Comparison of ENCODE assay signal across 9 cellular contexts in genomic region chr19:44752123-44752815, GRCh38. TPM values are rescaled to one million over a fixed set of nuclear protein-coding genes. Genes with fewer than 3 reads are reported as not detected.
DNase-seq lines count a peak whose midpoint lies in the region; ATAC-seq, FAIRE-seq and TF ChIP-seq lines count a peak whose summit lies in the region.
"Had no signal": no experiment of that assay in that cellular context is flagged by ENCODE, and none has a peak within 500 bp of the region (broad histone marks: within the 10 kb centered on the region; RNA-seq: fewer than 3 reads in every experiment).

No MANE protein-coding gene starts in this region.

- H3K4me1 ChIP-seq in fibroblast of lung (ENCODE audit: control insufficient read depth, extremely low read depth, insufficient read depth, low read length) (peaks cover 48% of the 10 kb centered on the region), skeletal muscle tissue (ENCODE audit: control insufficient read depth in 3 of 3, insufficient read depth in 3 of 3, low read length in 3 of 3) (peaks cover 69 to 72% (median 70%) of the 10 kb centered on the region in 3 donors)

- no peaks in the 10 kb centered on the region for H4K20me1 ChIP-seq in fibroblast of lung (ENCODE audit: control insufficient read depth, extremely low read depth, insufficient read depth, low read length)

- H3K36me3 ChIP-seq in fibroblast of lung (ENCODE audit: control insufficient read depth, insufficient read depth, low read length) (peaks cover 26% of the 10 kb centered on the region), skeletal muscle tissue (ENCODE audit: control insufficient read depth in 3 of 3, insufficient read depth in 3 of 3, low read length in 3 of 3) (peaks cover 17 to 30% (median 21%) of the 10 kb centered on the region in 3 donors)

- DNase-seq in GM12891 (ENCODE audit: insufficient read length, low spot score) = no peak
- DNase-seq in fibroblast of lung (ENCODE audit: low read depth in 2 of 2) = no peak
- DNase-seq in dorsolateral prefrontal cortex = no peak
- DNase-seq in OCI-M2 (lab: John Stamatoyannopoulos, UW; ENCODE audit: unreplicated experiment) = no peak
- no peak for DNase-seq in SIG-M5 treated with dmso at 0.1 percent for 504 hours (lab: John Stamatoyannopoulos, UW; ENCODE audit: unreplicated experiment)

- H3K27me3 Mint-ChIP-seq in T-helper 1 cell treated with Interleukin-12 subunit alpha and Interleukin-12 subunit beta and Interleukin-4 antibody, amounts not matched to agents 30 μg/mL and 1 μg/mL, for 36 hours (ENCODE audit: low read depth) = no peaks in the 10 kb centered on the region

- H3K9ac ChIP-seq in fibroblast of lung (ENCODE audit: insufficient read depth, low read length) (no peak overlapping the region), skeletal muscle tissue (ENCODE audit: low read depth in 1 of 3, low read length in 3 of 3) (peak overlapping the region; percentile 71 to 86 (median 78))

- H3K27ac ChIP-seq in fibroblast of lung (ENCODE audit: insufficient read depth, low read length) (peak overlapping the region; percentile 100), skeletal muscle tissue (ENCODE audit: low read depth, low read length) (peak overlapping the region; percentile 99), dorsolateral prefrontal cortex (peak overlapping the region in 9 of 59 donors; percentile 1 to 86 (median 73))

- H3K27ac Mint-ChIP-seq in T-helper 1 cell treated with Interleukin-12 subunit alpha and Interleukin-12 subunit beta and Interleukin-4 antibody, amounts not matched to agents 30 μg/mL and 1 μg/mL, for 36 hours = peak overlapping the region; percentile 92

- no peaks in the 10 kb centered on the region for H3K9me3 ChIP-seq in fibroblast of lung (ENCODE audit: control insufficient read depth, insufficient read depth, low read depth, low read length)
- no peaks in the 10 kb centered on the region for H3K9me3 ChIP-seq in skeletal muscle tissue (ENCODE audit: control insufficient read depth in 3 of 3, low read length in 3 of 3)

- H3K27me3 ChIP-seq in fibroblast of lung (ENCODE audit: control insufficient read depth, insufficient read depth, low read length) (no peaks in the 10 kb centered on the region), skeletal muscle tissue (ENCODE audit: control insufficient read depth in 3 of 3, insufficient read depth in 3 of 3, low read length in 3 of 3) (no peaks in the 10 kb centered on the region), dorsolateral prefrontal cortex (peaks cover 0 to 2% (median 0%) of the 10 kb centered on the region in 45 donors)

- H3K79me2 ChIP-seq in fibroblast of lung (ENCODE audit: control insufficient read depth, insufficient read depth, low read length) = peaks cover 61% of the 10 kb centered on the region

- H3K4me3 ChIP-seq in fibroblast of lung (replicated peaks in 1 of 4; ENCODE audit: control extremely low read depth in 1 of 4, insufficient read depth in 1 of 4, low read depth in 3 of 4, low read length in 4 of 4) (peak overlapping the region in 3 of 4 experiments; percentile 1 to 91 (median 33)), skeletal muscle tissue (ENCODE audit: low read length in 3 of 3) (peak overlapping the region; percentile 66 to 77 (median 66)), dorsolateral prefrontal cortex (peak overlapping the region in 15 of 59 donors; percentile 1 to 68 (median 43))

- FAIRE-seq in GM12891 (lab: Jason Lieb, UNC) = peak; percentile 56

- H3K4me3 Mint-ChIP-seq in T-helper 1 cell treated with Interleukin-12 subunit alpha and Interleukin-12 subunit beta and Interleukin-4 antibody, amounts not matched to agents 30 μg/mL and 1 μg/mL, for 36 hours = peak overlapping the region; percentile 97

- ATAC-seq in GM21576 (IDR thresholded peaks at IDR 0.05; ENCODE audit: unreplicated experiment) = no peak

- no peaks in the 10 kb centered on the region for H3K9me3 Mint-ChIP-seq in T-helper 1 cell treated with Interleukin-12 subunit alpha and Interleukin-12 subunit beta and Interleukin-4 antibody, amounts not matched to agents 30 μg/mL and 1 μg/mL, for 36 hours

- TF ChIP-seq CTCF in fibroblast of lung (conservative IDR thresholded peaks at IDR 0.05 in 1 of 2, IDR thresholded peaks at IDR 0.05 in 1 of 2; ENCODE audit: low read depth in 1 of 2, low read length in 2 of 2) (no peak), dorsolateral prefrontal cortex (IDR thresholded peaks at IDR 0.05 in 54 of 56, conservative IDR thresholded peaks at IDR 0.05 in 2 of 56; ENCODE audit: low read depth in 1 of 56, partially characterized antibody in 56 of 56) (no peak)

- peaks cover 64% of the 10 kb centered on the region for H3K36me3 Mint-ChIP-seq in T-helper 1 cell treated with Interleukin-12 subunit alpha and Interleukin-12 subunit beta and Interleukin-4 antibody, amounts not matched to agents 30 μg/mL and 1 μg/mL, for 36 hours (ENCODE audit: low read depth)

- no peak overlapping the region for H2AFZ ChIP-seq in fibroblast of lung (ENCODE audit: low read length)

- H3K4me2 ChIP-seq in fibroblast of lung (ENCODE audit: extremely low read depth, insufficient read depth, low read length) = peak overlapping the region; percentile 94

- TF ChIP-seq POLR2A in GM12891 (IDR thresholded peaks at IDR 0.05; ENCODE audit: low read depth, low read length) = no peak

- peaks cover 44% of the 10 kb centered on the region for H3K4me1 Mint-ChIP-seq in T-helper 1 cell treated with Interleukin-12 subunit alpha and Interleukin-12 subunit beta and Interleukin-4 antibody, amounts not matched to agents 30 μg/mL and 1 μg/mL, for 36 hours (ENCODE audit: low read depth)

- intact Hi-C loops in dorsolateral prefrontal cortex (cut with DNase I) = no loop called here

TF ChIP-seq in GM12891, 5 proteins besides CTCF, POLR2A, EP300 and RAD21:
- TF ChIP-seq SPI1 (IDR thresholded peaks at IDR 0.05; ENCODE audit: low read depth, low read length) (no peak), TAF1 (IDR thresholded peaks at IDR 0.05; ENCODE audit: low read depth, low read length) (no peak), POLR2AphosphoS5 (IDR thresholded peaks at IDR 0.05; ENCODE audit: low read depth, low read length) (no peak; the same call in 1 of the 2 replicates), POU2F2 (IDR thresholded peaks at IDR 0.05; ENCODE audit: low read depth, low read length) (no peak), PAX5 (IDR thresholded peaks at IDR 0.05; ENCODE audit: insufficient read depth, low read length, severe bottlenecking) (no peak)

RNA-seq across cellular contexts. Expression of gene BCL3, which starts 3.8 kb away (rescaled TPM):
- 16.1 TPM for polyA plus RNA-seq in GM12891 (2012; ENCODE audit: low read depth, missing spikeins)
- total RNA-seq in fibroblast of lung = 10.8 and 20.6 TPM in 2 replicates
- 6.8 and 10.7 TPM in 2 replicates for polyA plus RNA-seq in fibroblast of lung
- 50.8 and 53.1 TPM in 2 replicates for polyA plus RNA-seq in fibroblast of lung (2012)
- 37.8 and 45.9 TPM in 2 replicates for polyA minus RNA-seq in fibroblast of lung (ENCODE audit: low replicate concordance)
- 3.1 TPM for total RNA-seq in skeletal muscle tissue
- 10 to 100 TPM in 70 of 120 experiments, 1 to 10 TPM in 50; 2.5 to 26.7 (median 10.7) TPM for total RNA-seq in dorsolateral prefrontal cortex

RNA-seq across cellular contexts. Expression of gene CBLC, which starts 25.4 kb away (rescaled TPM):
- polyA plus RNA-seq in GM12891 (2012; ENCODE audit: low read depth, missing spikeins) = not detected
- total RNA-seq in fibroblast of lung = under 0.01 and 0.33 TPM in 2 replicates
- polyA plus RNA-seq in fibroblast of lung = 0.06 TPM in 1 of 2 replicates, not detected in the other
- polyA plus RNA-seq in fibroblast of lung (2012) = not detected in 2 replicates
- not detected in 2 replicates for polyA minus RNA-seq in fibroblast of lung (ENCODE audit: low replicate concordance)
- total RNA-seq in skeletal muscle tissue = not detected
- under 1 TPM in 31 of 120 experiments, not detected in 89; 0.31 to 0.90 (median 0.44) TPM for total RNA-seq in dorsolateral prefrontal cortex
- total RNA-seq: LHCN-M2 had no signal

RNA-seq across cellular contexts. Expression of gene CEACAM16, which starts 53.3 kb away (rescaled TPM):
- polyA plus RNA-seq in GM12891 (2012; ENCODE audit: low read depth, missing spikeins) = 0.05 TPM
- total RNA-seq in fibroblast of lung = under 0.01 TPM in 1 of 2 replicates, not detected in the other
- polyA plus RNA-seq in fibroblast of lung = not detected in 2 replicates
- polyA plus RNA-seq in fibroblast of lung (2012) = not detected in 2 replicates
- polyA minus RNA-seq in fibroblast of lung (ENCODE audit: low replicate concordance) = not detected in 2 replicates
- 1.0 TPM for total RNA-seq in skeletal muscle tissue
- not detected for total RNA-seq in dorsolateral prefrontal cortex
- total RNA-seq: LHCN-M2 had no signal

RNA-seq across cellular contexts. Expression of gene BCAM, which starts 56.6 kb away (rescaled TPM):
- polyA plus RNA-seq in GM12891 (2012; ENCODE audit: low read depth, missing spikeins) = not detected
- total RNA-seq in fibroblast of lung (20.3 and 29.0 TPM in 2 replicates), skeletal muscle tissue (89.8 TPM), dorsolateral prefrontal cortex (10 to 100 TPM in 119 of 120 experiments, 1 to 10 TPM in 1; 9.2 to 58.9 (median 22.6) TPM)
- 7.2 and 12.2 TPM in 2 replicates for polyA plus RNA-seq in fibroblast of lung
- 23.8 and 36.0 TPM in 2 replicates for polyA plus RNA-seq in fibroblast of lung (2012)
- polyA minus RNA-seq in fibroblast of lung (ENCODE audit: low replicate concordance) = 8.9 and 25.1 TPM in 2 replicates
